20 cellular contexts compared by ENCODE assay signal in genomic region chr2:223731503-223731902, GRCh38.
"Had no signal": no experiment of that assay in that cellular context is flagged by ENCODE, and none has a peak within 500 bp of the region (broad histone marks: within the 10 kb centered on the region; RNA-seq: fewer than 3 reads in every experiment).

No MANE protein-coding gene starts in this region.

- H3K27me3 ChIP-seq: body of pancreas, colonic mucosa, gastroesophageal sphincter, right lobe of liver, thyroid gland had no signal

- H3K4me1 ChIP-seq: body of pancreas, colonic mucosa, gastroesophageal sphincter, lower lobe of right lung, psoas muscle, right lobe of liver, thyroid gland had no signal

- H3K27ac ChIP-seq: body of pancreas, colonic mucosa, gastroesophageal sphincter, lower lobe of right lung, psoas muscle, right lobe of liver, thyroid gland had no signal

- H3K9me3 ChIP-seq: body of pancreas, colonic mucosa, gastroesophageal sphincter, lower lobe of right lung, psoas muscle, right lobe of liver, SK-N-SH, thyroid gland had no signal

- H3K36me3 ChIP-seq: colonic mucosa, gastroesophageal sphincter, lower lobe of right lung, right lobe of liver, thyroid gland had no signal

- ATAC-seq: activated CD8-positive, alpha-beta memory T cell treated with anti-CD3 and anti-CD28 coated beads, Interleukin-2, amount 10 ng/mL, durations not matched to agents 7 days and 5 days; body of pancreas; gastroesophageal sphincter; lower lobe of right lung; psoas muscle; right lobe of liver; stimulated activated effector memory CD8-positive, alpha-beta T cell treated with anti-CD3 and anti-CD28 coated beads, Interleukin-12 subunit alpha, Interleukin-12 subunit beta, amount 100 ng/mL, for 72 hours had no signal

- H3K4me2 ChIP-seq: SK-N-SH had no signal

- H3K4me3 ChIP-seq: body of pancreas, colonic mucosa, gastroesophageal sphincter, lower lobe of right lung, psoas muscle, right lobe of liver, thyroid gland had no signal

- DNase-seq: activated B cell treated with CpG ODN at 0.5 μM for 24 hours; activated CD4-positive, alpha-beta memory T cell treated with anti-CD3 and anti-CD28 coated beads for 36 hours; activated CD4-positive, alpha-beta T cell treated with anti-CD3 and anti-CD28 coated beads for 4 hours; activated CD8-positive, alpha-beta memory T cell treated with anti-CD3 and anti-CD28 coated beads, Interleukin-2, amount 10 ng/mL, durations not matched to agents 7 days and 5 days; activated naive CD8-positive, alpha-beta T cell treated with anti-CD3 and anti-CD28 coated beads for 36 hours; amygdala; body of pancreas; central memory CD4-positive, alpha-beta T cell; colonic mucosa; lower lobe of right lung; occipital lobe; psoas muscle; right lobe of liver; SK-N-SH; stimulated activated CD4-positive, alpha-beta T cell treated with anti-CD3 and anti-CD28 coated beads, Interleukin-4, amount 100 ng/mL, for 24 hours; T-helper 1 cell; T-helper 9 cell; thyroid gland had no signal
